23 cellular contexts compared by ENCODE assay signal in the genomic region with DNA sequence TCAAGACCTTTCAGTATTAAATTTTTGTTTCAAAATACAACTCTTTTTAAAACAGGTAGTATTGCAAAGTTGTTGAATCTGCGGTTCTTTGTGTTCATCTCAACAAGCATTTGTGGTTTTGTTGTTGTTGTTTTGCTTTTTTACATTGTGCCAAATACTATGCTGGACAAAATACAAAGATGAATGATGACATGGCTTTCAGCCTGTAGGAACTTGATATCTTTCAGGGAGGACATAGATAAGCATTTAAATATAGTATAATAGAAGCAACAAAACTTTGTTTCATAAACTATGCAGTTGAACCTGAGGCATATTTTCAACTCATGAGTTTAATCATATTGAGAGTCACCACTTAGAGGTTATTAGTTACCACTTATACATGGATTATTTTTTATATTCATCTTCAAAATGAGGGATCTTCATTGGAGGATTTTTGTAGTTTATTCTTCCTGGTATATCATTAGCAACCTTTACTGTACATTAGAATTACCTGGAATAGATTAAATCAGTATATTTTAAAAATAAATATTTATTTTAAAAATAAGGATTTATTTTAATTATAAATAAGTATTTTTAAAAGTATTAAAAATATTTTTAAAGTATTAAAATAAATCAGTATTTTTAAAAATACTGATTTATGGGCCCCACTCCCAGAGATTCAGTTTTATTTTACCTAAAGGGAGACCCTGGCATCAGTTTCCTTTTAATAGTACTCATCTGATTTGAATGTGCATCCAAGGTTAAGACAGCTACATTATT. TPM values are rescaled to one million over a fixed set of nuclear protein-coding genes. Genes with fewer than 3 reads are reported as not detected.
DNase-seq lines count a peak whose midpoint lies in the region; ATAC-seq, FAIRE-seq and TF ChIP-seq lines count a peak whose summit lies in the region.
"Had no signal": no experiment of that assay in that cellular context is flagged by ENCODE, and none has a peak within 500 bp of the region (broad histone marks: within the 10 kb centered on the region; RNA-seq: fewer than 3 reads in every experiment).

No MANE protein-coding gene starts in this region.

- no peak overlapping the region for H3K4me3 ChIP-seq in CD4-positive, alpha-beta memory T cell (ENCODE audit: low read length in 2 of 2)
- H3K4me3 ChIP-seq in kidney (ENCODE audit: low read length in 2 of 2), result no peak overlapping the region
- H3K4me3 ChIP-seq in left lung, result no peak overlapping the region
- H3K4me3 ChIP-seq: GM23248, lower lobe of right lung had no signal

- H3K36me3 ChIP-seq in CD4-positive, alpha-beta memory T cell (ENCODE audit: insufficient read depth, low read length), result peaks cover 26% of the 10 kb centered on the region
- H3K36me3 ChIP-seq in kidney (ENCODE audit: control insufficient read depth in 1 of 2, insufficient read depth in 2 of 2, low read length in 2 of 2) (no peaks in the 10 kb centered on the region), left lung (peaks cover 0 to 59% of the 10 kb centered on the region in 2 donors)

- peaks cover 41% of the 10 kb centered on the region for H3K36me3 Mint-ChIP-seq in T-helper 2 cell treated with Interferon-gamma antibody and Interleukin-4, amounts not matched to agents 5 μg/mL and 100 μg/mL, for 36 hours (ENCODE audit: low read depth)
- peaks cover 24 to 43% of the 10 kb centered on the region in 2 donors for H3K36me3 Mint-ChIP-seq in CD4-positive, alpha-beta memory T cell
- peaks cover 40% of the 10 kb centered on the region for H3K36me3 Mint-ChIP-seq in activated CD8-positive, alpha-beta T cell treated with anti-CD3 and anti-CD28 coated beads, Interleukin-2, amount 10 ng/mL, durations not matched to agents 7 days and 5 days (ENCODE audit: low read depth)

- FAIRE-seq in kidney (lab: Jason Lieb, UNC), result peak; percentile 82
- FAIRE-seq: islet of Langerhans had no signal

- H3K27me3 ChIP-seq in CD4-positive, alpha-beta memory T cell (ENCODE audit: insufficient read depth, low read length), result no peaks in the 10 kb centered on the region
- no peaks in the 10 kb centered on the region for H3K27me3 ChIP-seq in left lung

- no peak for DNase-seq in T-helper 2 cell treated with Interferon-gamma antibody and Interleukin-4, amounts not matched to agents 5 μg/mL and 100 μg/mL, for 36 hours (ENCODE audit: low spot score)
- DNase-seq in T-helper 2 cell, result no peak
- no peak for DNase-seq in CD4-positive, alpha-beta memory T cell
- DNase-seq in activated CD8-positive, alpha-beta T cell treated with anti-CD3 and anti-CD28 coated beads, Interleukin-2, amount 10 ng/mL, durations not matched to agents 7 days and 5 days, result no peak
- no peak for DNase-seq in kidney
- no peak for DNase-seq in ureter (ENCODE audit: low spot score)
- no peak for DNase-seq in left lung
- DNase-seq in NCI-H2107 (lab: John Stamatoyannopoulos, UW), result no peak
- DNase-seq: activated CD4-positive, CD25-positive, alpha-beta regulatory T cell treated with anti-CD3 and anti-CD28 coated beads, Interleukin-2, amount 50 U/mL, for 72 hours; activated naive CD4-positive, alpha-beta T cell treated with anti-CD3 and anti-CD28 coated beads for 36 hours; AML-193; effector CD4-positive, alpha-beta T cell; foreskin melanocyte; hypothalamus; KG1; lower lobe of right lung; NCI-H146 had no signal

- no peak overlapping the region for H3K4me3 Mint-ChIP-seq in T-helper 2 cell treated with Interferon-gamma antibody and Interleukin-4, amounts not matched to agents 5 μg/mL and 100 μg/mL, for 36 hours
- H3K4me3 Mint-ChIP-seq in CD4-positive, alpha-beta memory T cell, result peak overlapping the region in 1 of 8 donors; percentile 8
- no peak overlapping the region for H3K4me3 Mint-ChIP-seq in activated CD8-positive, alpha-beta T cell treated with anti-CD3 and anti-CD28 coated beads, Interleukin-2, amount 10 ng/mL, durations not matched to agents 7 days and 5 days
- H3K4me3 Mint-ChIP-seq: activated naive CD4-positive, alpha-beta T cell treated with anti-CD3 and anti-CD28 coated beads for 36 hours; type B pancreatic cell had no signal

- no peaks in the 10 kb centered on the region for H3K27me3 Mint-ChIP-seq in T-helper 2 cell treated with Interferon-gamma antibody and Interleukin-4, amounts not matched to agents 5 μg/mL and 100 μg/mL, for 36 hours (ENCODE audit: low read depth)
- no peaks in the 10 kb centered on the region for H3K27me3 Mint-ChIP-seq in CD4-positive, alpha-beta memory T cell
- H3K27me3 Mint-ChIP-seq in activated CD8-positive, alpha-beta T cell treated with anti-CD3 and anti-CD28 coated beads, Interleukin-2, amount 10 ng/mL, durations not matched to agents 7 days and 5 days (ENCODE audit: low read depth), result no peaks in the 10 kb centered on the region
- H3K27me3 Mint-ChIP-seq: type B pancreatic cell had no signal

- ATAC-seq in activated CD8-positive, alpha-beta T cell treated with anti-CD3 and anti-CD28 coated beads, Interleukin-2, amount 10 ng/mL, durations not matched to agents 7 days and 5 days, result no peak
- ATAC-seq in left lung, result no peak
- ATAC-seq: esophagus mucosa, lower lobe of right lung, SK-N-SH treated with all-trans-retinoic acid at 6 μM for 48 hours had no signal

- H3K4me1 Mint-ChIP-seq in T-helper 2 cell treated with Interferon-gamma antibody and Interleukin-4, amounts not matched to agents 5 μg/mL and 100 μg/mL, for 36 hours (ENCODE audit: low read depth), result peaks cover 30% of the 10 kb centered on the region
- peaks cover 13 to 27% (median 18%) of the 10 kb centered on the region in 4 donors for H3K4me1 Mint-ChIP-seq in CD4-positive, alpha-beta memory T cell
- H3K4me1 Mint-ChIP-seq in activated CD8-positive, alpha-beta T cell treated with anti-CD3 and anti-CD28 coated beads, Interleukin-2, amount 10 ng/mL, durations not matched to agents 7 days and 5 days (ENCODE audit: low read depth), result peaks cover 25% of the 10 kb centered on the region

- TF ChIP-seq CTCF in kidney (IDR thresholded peaks at IDR 0.05; ENCODE audit: borderline replicate concordance, extremely low read depth, insufficient read depth), result no peak
- TF ChIP-seq CTCF in left lung (IDR thresholded peaks at IDR 0.05), result no peak

- no peaks in the 10 kb centered on the region for H3K9me3 Mint-ChIP-seq in T-helper 2 cell treated with Interferon-gamma antibody and Interleukin-4, amounts not matched to agents 5 μg/mL and 100 μg/mL, for 36 hours
- H3K9me3 Mint-ChIP-seq in CD4-positive, alpha-beta memory T cell, result no peaks in the 10 kb centered on the region
- no peaks in the 10 kb centered on the region for H3K9me3 Mint-ChIP-seq in activated CD8-positive, alpha-beta T cell treated with anti-CD3 and anti-CD28 coated beads, Interleukin-2, amount 10 ng/mL, durations not matched to agents 7 days and 5 days (ENCODE audit: insufficient read depth)
- H3K9me3 Mint-ChIP-seq: activated naive CD4-positive, alpha-beta T cell treated with anti-CD3 and anti-CD28 coated beads for 36 hours; type B pancreatic cell had no signal

- POLR2A ChIA-PET in CD4-positive, alpha-beta memory T cell (lab: Charles Lee; ENCODE audit: partially characterized antibody), result interaction anchor here (1.1 kb wide), 1 partner anchor 43 kb away, joined by 3 read pairs; a partner anchor contains a TSS
- POLR2A ChIA-PET in activated CD8-positive, alpha-beta T cell treated with anti-CD3 and anti-CD28 coated beads, Interleukin-2, amount 10 ng/mL, durations not matched to agents 7 days and 5 days (lab: Charles Lee), result interaction anchor here (0.5 to 1.1 kb wide), 2 partner anchors 32 to 64 kb away, joined by 3 to 4 read pairs; no protein-coding TSS in a partner anchor

- no peak overlapping the region for H3K27ac ChIP-seq in CD4-positive, alpha-beta memory T cell (ENCODE audit: low read depth, low read length)
- no peak overlapping the region for H3K27ac ChIP-seq in kidney (ENCODE audit: low read depth in 2 of 2, low read length in 2 of 2)
- H3K27ac ChIP-seq in left lung, result no peak overlapping the region
- H3K27ac ChIP-seq: 22Rv1, GM23248, lower lobe of right lung had no signal

- CTCF ChIA-PET in CD4-positive, alpha-beta memory T cell (lab: Charles Lee; ENCODE audit: partially characterized antibody), result interaction anchor here (1.3 to 5.3 kb wide), 5 partner anchors 7 to 124 kb away, joined by 4 to 45 read pairs (median 10); no protein-coding TSS in a partner anchor
- CTCF ChIA-PET in activated CD8-positive, alpha-beta T cell treated with anti-CD3 and anti-CD28 coated beads, Interleukin-2, amount 10 ng/mL, durations not matched to agents 7 days and 5 days (lab: Charles Lee), result interaction anchor here (0.9 kb wide), 2 partner anchors 38 to 57 kb away, joined by 3 read pairs; no protein-coding TSS in a partner anchor

- H3K4me1 ChIP-seq in CD4-positive, alpha-beta memory T cell (ENCODE audit: insufficient read depth, low read length), result peaks cover 33% of the 10 kb centered on the region
- H3K4me1 ChIP-seq in kidney (ENCODE audit: control insufficient read depth in 1 of 2, insufficient read depth in 1 of 2, low read depth in 1 of 2, low read length in 2 of 2) (no peaks in the 10 kb centered on the region), left lung (no peaks in the 10 kb centered on the region)
- H3K4me1 ChIP-seq: lower lobe of right lung had no signal

- no peak overlapping the region for H3K9ac ChIP-seq in kidney (ENCODE audit: low read length in 2 of 2)
- H3K9ac ChIP-seq: GM23248 had no signal

- intact Hi-C loops in CD4-positive, alpha-beta memory T cell (cut with micrococcal nuclease), result no loop called here
- intact Hi-C loops in kidney (cut with DNase I) (no loop called here), left lung (cut with DNase I) (no loop called here)

- peak overlapping the region; percentile 55 for H3K27ac Mint-ChIP-seq in T-helper 2 cell treated with Interferon-gamma antibody and Interleukin-4, amounts not matched to agents 5 μg/mL and 100 μg/mL, for 36 hours
- peak overlapping the region in 6 of 7 donors; percentile 39 to 92 (median 66) for H3K27ac Mint-ChIP-seq in CD4-positive, alpha-beta memory T cell
- peak overlapping the region; percentile 42 for H3K27ac Mint-ChIP-seq in activated CD8-positive, alpha-beta T cell treated with anti-CD3 and anti-CD28 coated beads, Interleukin-2, amount 10 ng/mL, durations not matched to agents 7 days and 5 days
- H3K27ac Mint-ChIP-seq: activated naive CD4-positive, alpha-beta T cell treated with anti-CD3 and anti-CD28 coated beads for 36 hours; type B pancreatic cell had no signal

- H3K9me3 ChIP-seq in CD4-positive, alpha-beta memory T cell (ENCODE audit: control insufficient read depth in 1 of 2, low read length in 2 of 2), result no peaks in the 10 kb centered on the region
- H3K9me3 ChIP-seq in kidney (ENCODE audit: control insufficient read depth in 1 of 2, low read length in 2 of 2), result no peaks in the 10 kb centered on the region
- H3K9me3 ChIP-seq in left lung, result no peaks in the 10 kb centered on the region
- H3K9me3 ChIP-seq: lower lobe of right lung had no signal

RNA-seq across cellular contexts. Expression of a gene that starts 42.9 kb away (rescaled TPM):
- total RNA-seq in CD4-positive, alpha-beta memory T cell, result 100 to 1,000 TPM; 151 to 157 TPM
- 100 to 1,000 TPM; 133 to 158 TPM for polyA plus RNA-seq in CD4-positive, alpha-beta memory T cell
- total RNA-seq in activated CD8-positive, alpha-beta T cell treated with anti-CD3 and anti-CD28 coated beads, Interleukin-2, amount 10 ng/mL, durations not matched to agents 7 days and 5 days, result 100 to 1,000 TPM; 149 to 151 TPM
- total RNA-seq in kidney, result 32.4 TPM
- 4.6 TPM for polyA plus RNA-seq in kidney (ENCODE audit: insufficient read depth, low read depth, low replicate concordance)
- 50.6 TPM for total RNA-seq in ureter
- 10 to 100 TPM; 26.3 to 28.1 TPM for total RNA-seq in left lung

RNA-seq across cellular contexts. Expression of a gene that starts 54.8 kb away (rescaled TPM):
- total RNA-seq in CD4-positive, alpha-beta memory T cell, result 10 to 100 TPM; 27.9 to 28.4 TPM
- 10 to 100 TPM; 52.2 to 53.5 TPM for polyA plus RNA-seq in CD4-positive, alpha-beta memory T cell
- total RNA-seq in activated CD8-positive, alpha-beta T cell treated with anti-CD3 and anti-CD28 coated beads, Interleukin-2, amount 10 ng/mL, durations not matched to agents 7 days and 5 days, result 10 to 100 TPM; 24.8 to 28.8 TPM
- 19.9 TPM for total RNA-seq in kidney
- polyA plus RNA-seq in kidney (ENCODE audit: insufficient read depth, low read depth, low replicate concordance), result 9.9 TPM
- total RNA-seq in ureter, result 30.3 TPM
- 10 to 100 TPM; 19.7 to 28.4 TPM for total RNA-seq in left lung
